ENCODE assay signal across 8 cellular contexts in the genomic region with DNA sequence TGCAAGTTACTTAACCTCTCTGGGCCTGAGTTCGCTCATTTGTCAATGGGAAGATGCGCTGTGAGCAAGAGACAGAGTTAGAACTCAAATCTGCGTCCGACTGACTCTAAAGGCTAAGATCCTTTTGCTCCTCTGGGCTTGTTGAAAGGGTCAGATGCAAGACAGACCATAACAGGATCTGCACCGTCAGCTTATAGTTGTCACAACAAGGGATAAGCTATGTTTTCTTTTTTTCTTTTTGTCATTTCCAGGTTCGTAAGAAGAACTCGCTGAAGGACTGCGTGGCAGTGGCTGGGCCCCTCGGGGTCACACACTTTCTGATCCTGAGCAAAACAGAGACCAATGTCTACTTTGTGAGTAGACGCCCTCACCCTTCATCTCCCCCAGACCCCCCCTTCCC. TPM values are rescaled to one million over a fixed set of nuclear protein-coding genes. Genes with fewer than 3 reads are reported as not detected.
DNase-seq lines count a peak whose midpoint lies in the region; ATAC-seq, FAIRE-seq and TF ChIP-seq lines count a peak whose summit lies in the region.

No MANE protein-coding gene starts in this region.

- no peaks in the 10 kb centered on the region for H3K27me3 ChIP-seq in thoracic aorta (replicated peaks; ENCODE audit: insufficient read depth)
- no peaks in the 10 kb centered on the region for H3K27me3 ChIP-seq in gastroesophageal sphincter

- peaks cover 79% of the 10 kb centered on the region for H3K4me1 Mint-ChIP-seq in activated T-cell treated with anti-CD3 and anti-CD28 coated beads, Interleukin-2, amount 50 U/mL, for 24 hours (ENCODE audit: low read depth)
- H3K4me1 Mint-ChIP-seq in activated naive CD8-positive, alpha-beta T cell (ENCODE audit: low read depth) = peaks cover 54% of the 10 kb centered on the region

- H3K4me1 ChIP-seq in kidney (ENCODE audit: control insufficient read depth in 1 of 2, insufficient read depth in 1 of 2, low read depth in 1 of 2, low read length in 2 of 2) (peaks cover 0 to 8% of the 10 kb centered on the region in 2 donors), thoracic aorta (ENCODE audit: control insufficient read depth in 1 of 2, low read depth in 2 of 2) (peaks cover 7 to 14% of the 10 kb centered on the region in 2 donors), gastroesophageal sphincter (peaks cover 0 to 29% (median 10%) of the 10 kb centered on the region in 3 donors)

- intact Hi-C loops in kidney (cut with DNase I) = no loop called here

- DNase-seq in activated T-cell treated with anti-CD3 and anti-CD28 coated beads, Interleukin-2, amount 50 U/mL, for 24 hours = no peak
- DNase-seq in activated T-cell treated with anti-CD3 and anti-CD28 coated beads for 4 hours (no peak), kidney (no peak), thoracic aorta (ENCODE audit: low spot score) (no peak), SKM-1 (lab: John Stamatoyannopoulos, UW; ENCODE audit: unreplicated experiment) (no peak), NCI-H748 (lab: John Stamatoyannopoulos, UW; ENCODE audit: unreplicated experiment) (no peak)

- H3K27ac ChIP-seq in kidney (ENCODE audit: low read depth in 2 of 2, low read length in 2 of 2) = no peak overlapping the region
- H3K27ac ChIP-seq in thoracic aorta = peak overlapping the region in 1 of 2 donors; percentile 58
- H3K27ac ChIP-seq in gastroesophageal sphincter = peak overlapping the region in 2 of 4 donors; percentile 82 to 86

- TF ChIP-seq CTCF in kidney (IDR thresholded peaks at IDR 0.05; ENCODE audit: borderline replicate concordance, extremely low read depth, insufficient read depth) (no peak), thoracic aorta (IDR thresholded peaks at IDR 0.05) (no peak), gastroesophageal sphincter (IDR thresholded peaks at IDR 0.05) (no peak)

- peak overlapping the region; percentile 100 for H3K27ac Mint-ChIP-seq in activated T-cell treated with anti-CD3 and anti-CD28 coated beads, Interleukin-2, amount 50 U/mL, for 24 hours
- peak overlapping the region; percentile 94 for H3K27ac Mint-ChIP-seq in activated naive CD8-positive, alpha-beta T cell

- H3K9me3 ChIP-seq in kidney (ENCODE audit: control insufficient read depth in 1 of 2, low read length in 2 of 2) (no peaks in the 10 kb centered on the region), thoracic aorta (no peaks in the 10 kb centered on the region), gastroesophageal sphincter (no peaks in the 10 kb centered on the region)

- ATAC-seq in thoracic aorta (ENCODE audit: insufficient number of reproducible peaks, low FRiP score, low read depth) = no peak
- ATAC-seq in gastroesophageal sphincter = no peak

- WGBS in gastroesophageal sphincter (ENCODE audit: low coverage in 1 of 2), 2 donors = 68 to 71% methylated on average over 10 of the region's 10 CpGs

- peaks cover 65% of the 10 kb centered on the region for H3K36me3 Mint-ChIP-seq in activated T-cell treated with anti-CD3 and anti-CD28 coated beads, Interleukin-2, amount 50 U/mL, for 24 hours (ENCODE audit: low read depth)
- H3K36me3 Mint-ChIP-seq in activated naive CD8-positive, alpha-beta T cell = peaks cover 9% of the 10 kb centered on the region

- no peak for TF ChIP-seq POLR2A in gastroesophageal sphincter (IDR thresholded peaks at IDR 0.05)

- H3K27me3 Mint-ChIP-seq in activated T-cell treated with anti-CD3 and anti-CD28 coated beads, Interleukin-2, amount 50 U/mL, for 24 hours = no peaks in the 10 kb centered on the region
- H3K27me3 Mint-ChIP-seq in activated naive CD8-positive, alpha-beta T cell = no peaks in the 10 kb centered on the region

- peak overlapping the region in 1 of 2 donors; percentile 78 for H3K9ac ChIP-seq in kidney (ENCODE audit: low read length in 2 of 2)

- TF ChIP-seq EP300 in gastroesophageal sphincter (IDR thresholded peaks at IDR 0.05) = no peak

- H3K36me3 ChIP-seq in kidney (ENCODE audit: control insufficient read depth in 1 of 2, insufficient read depth in 2 of 2, low read length in 2 of 2) (peaks cover 11 to 24% of the 10 kb centered on the region in 2 donors), thoracic aorta (peaks cover 41% of the 10 kb centered on the region), gastroesophageal sphincter (peaks cover 0 to 49% of the 10 kb centered on the region in 2 donors)

- no peak for FAIRE-seq in kidney (lab: Jason Lieb, UNC)

- H3K4me3 Mint-ChIP-seq in activated T-cell treated with anti-CD3 and anti-CD28 coated beads, Interleukin-2, amount 50 U/mL, for 24 hours = peak overlapping the region; percentile 94
- H3K4me3 Mint-ChIP-seq in activated naive CD8-positive, alpha-beta T cell = peak overlapping the region; percentile 95

- H3K4me3 ChIP-seq in kidney (ENCODE audit: low read length in 2 of 2) (peak overlapping the region; percentile 63 to 73), thoracic aorta (peak overlapping the region; percentile 82), gastroesophageal sphincter (peak overlapping the region in 1 of 2 donors; percentile 74)

- H3K9me3 Mint-ChIP-seq in activated T-cell treated with anti-CD3 and anti-CD28 coated beads, Interleukin-2, amount 50 U/mL, for 24 hours = no peaks in the 10 kb centered on the region
- no peaks in the 10 kb centered on the region for H3K9me3 Mint-ChIP-seq in activated naive CD8-positive, alpha-beta T cell (ENCODE audit: low read depth)

RNA-seq across cellular contexts. Expression of a gene that starts 1.1 kb away (rescaled TPM):
- total RNA-seq in kidney (43.2 TPM), thoracic aorta (10 to 100 TPM; 14.6 to 39.0 TPM), gastroesophageal sphincter (10 to 100 TPM; 22.7 to 40.3 (median 31.5) TPM)
- polyA plus RNA-seq in kidney (ENCODE audit: insufficient read depth, low read depth, low replicate concordance) = 25.2 TPM

RNA-seq across cellular contexts. Expression of a gene that starts 4.2 kb away (rescaled TPM):
- total RNA-seq in kidney (17.3 TPM), thoracic aorta (10 to 100 TPM in 1 of 2 donors, 1 to 10 TPM in 1; 4.5 to 11.6 TPM), gastroesophageal sphincter (10 to 100 TPM in 1 of 4 donors, 1 to 10 TPM in 2, under 1 TPM in 1; 0.96 to 15.7 (median 5.3) TPM)
- 3.7 TPM for polyA plus RNA-seq in kidney (ENCODE audit: insufficient read depth, low read depth, low replicate concordance)

RNA-seq across cellular contexts. Expression of a gene that starts 4.8 kb away (rescaled TPM):
- total RNA-seq in kidney (0.35 TPM), thoracic aorta (not detected), gastroesophageal sphincter (not detected)
- 0.37 TPM for polyA plus RNA-seq in kidney (ENCODE audit: insufficient read depth, low read depth, low replicate concordance)

RNA-seq across cellular contexts. Expression of a gene that starts 12.4 kb away (rescaled TPM):
- total RNA-seq in kidney = 172 TPM
- 212 TPM for polyA plus RNA-seq in kidney (ENCODE audit: insufficient read depth, low read depth, low replicate concordance)
- total RNA-seq in thoracic aorta = 100 to 1,000 TPM; 194 to 212 TPM
- total RNA-seq in gastroesophageal sphincter = 100 to 1,000 TPM; 295 to 323 (median 310) TPM

RNA-seq across cellular contexts. Expression of a gene that starts 21.1 kb away (rescaled TPM):
- total RNA-seq in kidney (42.5 TPM), thoracic aorta (10 to 100 TPM; 42.5 to 56.5 TPM), gastroesophageal sphincter (10 to 100 TPM; 23.4 to 31.6 (median 26.2) TPM)
- polyA plus RNA-seq in kidney (ENCODE audit: insufficient read depth, low read depth, low replicate concordance) = 36.4 TPM
